Comparison of ENCODE assay signal across 24 cellular contexts in genomic region chr16:89861648-89862047, GRCh38. TPM values are rescaled to one million over a fixed set of nuclear protein-coding genes. Genes with fewer than 3 reads are reported as not detected.
DNase-seq lines count a peak whose midpoint lies in the region; ATAC-seq and TF ChIP-seq lines count a peak whose summit lies in the region.
"Had no signal": no experiment of that assay in that cellular context is flagged by ENCODE, and none has a peak within 500 bp of the region (broad histone marks: within the 10 kb centered on the region; RNA-seq: fewer than 3 reads in every experiment).

No MANE protein-coding gene starts in this region.

- no peaks in the 10 kb centered on the region for H3K9me3 ChIP-seq in mesenchymal stem cell (ENCODE audit: control insufficient read depth, low read length)
- H3K9me3 ChIP-seq: SK-N-SH had no signal

- H3K4me2 ChIP-seq in mesenchymal stem cell (ENCODE audit: low read length, poor library complexity, severe bottlenecking): no peak overlapping the region
- H3K4me2 ChIP-seq: SK-N-SH had no signal

- no peak overlapping the region for H4K8ac ChIP-seq in mesenchymal stem cell (ENCODE audit: low read length)

- H2AFZ ChIP-seq in mesenchymal stem cell (ENCODE audit: low read depth, low read length): no peak overlapping the region

- H2BK5ac ChIP-seq in mesenchymal stem cell (ENCODE audit: low read depth, low read length, poor library complexity, severe bottlenecking): no peak overlapping the region

- no peak overlapping the region for H3K4me3 ChIP-seq in mesenchymal stem cell (ENCODE audit: insufficient read depth in 1 of 2, low read depth in 1 of 2, low read length in 2 of 2)

- TF ChIP-seq CTCF in GM13977 (IDR thresholded peaks at IDR 0.05; ENCODE audit: extremely low read depth, insufficient read depth, missing control alignments): no peak

- no peak overlapping the region for H3K4ac ChIP-seq in mesenchymal stem cell (ENCODE audit: low read depth in 1 of 2, low read length in 2 of 2)

- no peak overlapping the region for H3K14ac ChIP-seq in mesenchymal stem cell (ENCODE audit: low read length in 2 of 2)

- in situ Hi-C loops in GM13977 (cut with MboI; ENCODE audit: low pct_unique_long_range_greater_than_20kb, low sequenced_read_pairs, unreplicated experiment): loop anchor here (10.0 kb wide), 1 partner anchor 147 kb away; no protein-coding TSS in a partner anchor

- no peaks in the 10 kb centered on the region for H3K27me3 ChIP-seq in mesenchymal stem cell (ENCODE audit: control insufficient read depth in 1 of 2, insufficient read depth in 1 of 2, low read length in 2 of 2)

- 85% methylated on average over 11 of the region's 12 CpGs for WGBS in mesenchymal stem cell

- H3K9ac ChIP-seq in mesenchymal stem cell (ENCODE audit: low read length): no peak overlapping the region
- H3K9ac ChIP-seq: SK-N-SH had no signal

- H3K79me1 ChIP-seq in mesenchymal stem cell (replicated peaks; ENCODE audit: low read length, poor library complexity, severe bottlenecking): no peaks in the 10 kb centered on the region

- ATAC-seq in GM18858 (IDR thresholded peaks at IDR 0.05; ENCODE audit: unreplicated experiment) (no peak), GM19467 (IDR thresholded peaks at IDR 0.05; ENCODE audit: unreplicated experiment) (no peak)
- ATAC-seq: PC-3 had no signal

- DNase-seq in EH (ENCODE audit: low read depth) (peak; percentile 14), GM13977 (ENCODE audit: low spot score) (peak; percentile 58), MV-4-11 (lab: John Stamatoyannopoulos, UW) (peak; percentile 66), mesenchymal stem cell (no peak), GOT3 (lab: John Stamatoyannopoulos, UW) (no peak), epidermal melanocyte (ENCODE audit: insufficient read length, low spot score) (no peak)
- DNase-seq: AML-193; Calu3; CD8-positive, alpha-beta memory T cell; DMS153; GF-D8; HCEC 1CT; NCI-H1436; NCI-H187 treated with DMSO at 0.1 percent for 48 hours; NCI-H2107; NCI-H446 treated with DMSO at 0.1 percent for 48 hours; NCI-H526 treated with DMSO at 0.1 percent for 48 hours; PC-3; RPMI8226; SIG-M5; SK-N-SH; T-helper 2 cell had no signal

- peaks cover 4% of the 10 kb centered on the region for H3K4me1 ChIP-seq in mesenchymal stem cell (ENCODE audit: control insufficient read depth, insufficient read depth, low read depth, low read length)

- no peak overlapping the region for H3K27ac ChIP-seq in mesenchymal stem cell (ENCODE audit: low read length, poor library complexity, severe bottlenecking)

- H4K91ac ChIP-seq in mesenchymal stem cell (ENCODE audit: low read length): peak overlapping the region; percentile 52

- no peak overlapping the region for H3K18ac ChIP-seq in mesenchymal stem cell (ENCODE audit: low read depth in 1 of 2, low read length in 2 of 2)

- peaks cover 4 to 5% of the 10 kb centered on the region in 2 experiments for H3K36me3 ChIP-seq in mesenchymal stem cell (ENCODE audit: control insufficient read depth in 1 of 2, insufficient read depth in 2 of 2, low read depth in 1 of 2, low read length in 2 of 2)

- H2BK15ac ChIP-seq in mesenchymal stem cell (ENCODE audit: low read depth, poor library complexity, severe bottlenecking): no peak overlapping the region

- H2AK5ac ChIP-seq in mesenchymal stem cell (ENCODE audit: low read length, severe bottlenecking): no peak overlapping the region

- no peak overlapping the region for H3K23ac ChIP-seq in mesenchymal stem cell (ENCODE audit: low read length in 2 of 2)

- H2BK120ac ChIP-seq in mesenchymal stem cell (ENCODE audit: low read depth, low read length): no peak overlapping the region

- H2BK12ac ChIP-seq in mesenchymal stem cell (ENCODE audit: low read length in 2 of 2): no peak overlapping the region

RNA-seq across cellular contexts. Expression of gene TCF25, which starts 11.7 kb away (rescaled TPM):
- 222 TPM for polyA plus RNA-seq in mesenchymal stem cell (2013, experiment 1 of 2)
- polyA plus RNA-seq in mesenchymal stem cell (2013, experiment 2 of 2): 213 TPM

RNA-seq across cellular contexts. Expression of gene SPIRE2, which starts 33.4 kb away (rescaled TPM):
- polyA plus RNA-seq in mesenchymal stem cell (2013, experiment 1 of 2): 1.4 TPM
- polyA plus RNA-seq in mesenchymal stem cell (2013, experiment 2 of 2): 1.3 TPM

RNA-seq across cellular contexts. Expression of gene FANCA, which starts 45.2 kb away (rescaled TPM):
- 3.3 TPM for polyA plus RNA-seq in mesenchymal stem cell (2013, experiment 1 of 2)
- 2.3 TPM for polyA plus RNA-seq in mesenchymal stem cell (2013, experiment 2 of 2)

RNA-seq across cellular contexts. Expression of gene MC1R, which starts 57.0 kb away (rescaled TPM):
- 5.5 TPM for polyA plus RNA-seq in mesenchymal stem cell (2013, experiment 1 of 2)
- 5.1 TPM for polyA plus RNA-seq in mesenchymal stem cell (2013, experiment 2 of 2)

Comparison
In these comparisons a context has a peak if more than half of its experiments do, and no peak if none do; other contexts are left out.
1. DNase-seq: peak in EH (single experiment), GM13977 (single experiment) and MV-4-11 (single experiment); none in mesenchymal stem cell (single experiment), GOT3 (single experiment) and epidermal melanocyte (single experiment).